In genomic region chr2:42796427-42797248, GRCh38 we compare ENCODE assay signal across 13 cellular contexts. TPM values are rescaled to one million over a fixed set of nuclear protein-coding genes. Genes with fewer than 3 reads are reported as not detected.
A peak's percentile ranks its signal among the peaks of the same experiment; 100 is the strongest.
DNase-seq lines count a peak whose midpoint lies in the region; ATAC-seq and TF ChIP-seq lines count a peak whose summit lies in the region.
"Had no signal": no experiment of that assay in that cellular context is flagged by ENCODE, and none has a peak within 500 bp of the region (broad histone marks: within the 10 kb centered on the region; RNA-seq: fewer than 3 reads in every experiment).

No MANE protein-coding gene starts in this region.

- H3K27ac ChIP-seq in epithelial cell of prostate = peak overlapping the region; percentile 77
- H3K27ac ChIP-seq in substantia nigra (ENCODE audit: low read depth, low read length, poor library complexity, severe bottlenecking) = no peak overlapping the region

- TF ChIP-seq CTCF in GM10266 (IDR thresholded peaks at IDR 0.05; ENCODE audit: control insufficient read depth, insufficient read depth, low read depth, missing control alignments) = no peak

- DNase-seq in GM10266 (ENCODE audit: extremely low spot score) (peak; percentile 71), epithelial cell of prostate (ENCODE audit: low read depth, low spot score) (no peak), cerebellum (ENCODE audit: low spot score) (no peak), substantia nigra (lab: John Stamatoyannopoulos, UW) (no peak)
- DNase-seq in stimulated activated CD4-positive, alpha-beta T cell treated with anti-CD3 and anti-CD28 coated beads, Interleukin-2, amount 100 ng/mL, for 48 hours = no peak
- DNase-seq: activated CD8-positive, alpha-beta memory T cell treated with anti-CD3 and anti-CD28 coated beads, Interleukin-2, amount 50 U/mL, for 48 hours; NCI-H187 treated with DMSO at 0.1 percent for 48 hours; SIG-M5; upper lobe of left lung had no signal

- ATAC-seq in GM19395 (IDR thresholded peaks at IDR 0.05; ENCODE audit: unreplicated experiment) (peak; percentile 42), HG03280 (IDR thresholded peaks at IDR 0.05; ENCODE audit: unreplicated experiment) (peak; percentile 32), HG03378 (IDR thresholded peaks at IDR 0.05; ENCODE audit: unreplicated experiment) (no peak)

RNA-seq across cellular contexts. Expression of gene HAAO, which starts 4.3 kb away (rescaled TPM):
- 2.7 TPM for total RNA-seq in cerebellum
- total RNA-seq: HT1080 had no signal

RNA-seq across cellular contexts. Expression of gene OXER1, which starts 32.7 kb away (rescaled TPM):
- total RNA-seq in cerebellum = 0.18 TPM
- total RNA-seq: HT1080 had no signal
